9 cellular contexts compared by ENCODE assay signal in genomic region chr3:143137637-143138036, GRCh38. TPM values are rescaled to one million over a fixed set of nuclear protein-coding genes. Genes with fewer than 3 reads are reported as not detected.
"Had no signal": no experiment of that assay in that cellular context is flagged by ENCODE, and none has a peak within 500 bp of the region (broad histone marks: within the 10 kb centered on the region; RNA-seq: fewer than 3 reads in every experiment).

No MANE protein-coding gene starts in this region.

- H2AFZ ChIP-seq: GM23338 had no signal

- H3K4me3 Mint-ChIP-seq: GM23338, H9, IgD-negative memory B cell had no signal

- H3K4me2 ChIP-seq: GM23338 had no signal

- H3K27me3 Mint-ChIP-seq: IgD-negative memory B cell had no signal

- H3K9me3 Mint-ChIP-seq: GM23338, H9, IgD-negative memory B cell had no signal

- H3K4me3 ChIP-seq: GM23338 had no signal

- H3K27ac Mint-ChIP-seq: GM23338, H9, IgD-negative memory B cell had no signal

- H3K36me3 Mint-ChIP-seq: IgD-negative memory B cell had no signal

- FAIRE-seq: H1, H54, HTR-8/SVneo had no signal

- DNase-seq: H9, HCEC 1CT, KG1 had no signal

- ATAC-seq: GM23338 had no signal

RNA-seq across cellular contexts. Expression of gene CHST2, which starts 18.1 kb away (rescaled TPM):
- total RNA-seq: HT-29 had no signal
